ENCODE assay signal across 23 cellular contexts in genomic region chr6:103522045-103522444, GRCh38.
DNase-seq lines count a peak whose midpoint lies in the region; ATAC-seq, FAIRE-seq and TF ChIP-seq lines count a peak whose summit lies in the region.
"Had no signal": no experiment of that assay in that cellular context is flagged by ENCODE, and none has a peak within 500 bp of the region (broad histone marks: within the 10 kb centered on the region; RNA-seq: fewer than 3 reads in every experiment).

No MANE protein-coding gene starts in this region.

- peaks cover 7% of the 10 kb centered on the region; the same call in 2 of the 3 replicates for H3K9me3 Mint-ChIP-seq in GM23338
- H3K9me3 Mint-ChIP-seq in endodermal cell = peaks cover 7% of the 10 kb centered on the region

- no peak for FAIRE-seq in kidney (lab: Jason Lieb, UNC)
- FAIRE-seq: A204.1, GM12878, H54 had no signal

- H3K4me3 ChIP-seq in GM23338 = no peak overlapping the region
- no peak overlapping the region for H3K4me3 ChIP-seq in endodermal cell (ENCODE audit: low read length)
- H3K4me3 ChIP-seq in kidney (ENCODE audit: low read length in 2 of 2) = no peak overlapping the region
- H3K4me3 ChIP-seq: GM12878 had no signal

- DNase-seq in GM23338 (ENCODE audit: low spot score) (peak; percentile 48), HT1080 (ENCODE audit: low read depth) (peak; percentile 13), endodermal cell (peak; percentile 58), kidney (peak; percentile 29), NCI-H524 (lab: John Stamatoyannopoulos, UW) (no peak), foreskin keratinocyte (no peak), activated gamma-delta T cell (lab: John Stamatoyannopoulos, UW) (no peak), cardiac septum (ENCODE audit: low spot score) (no peak)
- DNase-seq: ACHN; BE2C; C1 segment of cervical spinal cord; CD4-positive, CD25-positive, alpha-beta regulatory T cell; CD8-positive, alpha-beta memory T cell; COR-L47; DMS 273 treated with DMSO at 0.1 percent for 48 hours; DMS53; DND-41; EL; HFFc6 had no signal

- H3K27ac Mint-ChIP-seq in GM23338 = no peak overlapping the region
- H3K27ac Mint-ChIP-seq in endodermal cell = no peak overlapping the region
- H3K27ac Mint-ChIP-seq: CD4-positive, CD25-positive, alpha-beta regulatory T cell; CD8-positive, alpha-beta memory T cell; HFFc6 had no signal

- no peaks in the 10 kb centered on the region for H4K20me1 ChIP-seq in GM23338 (replicated peaks; ENCODE audit: insufficient read depth)

- no peaks in the 10 kb centered on the region for H3K79me2 ChIP-seq in GM23338 (replicated peaks; ENCODE audit: insufficient read depth)

- peak overlapping the region; percentile 85 for H2AFZ ChIP-seq in GM23338

- H3F3A ChIP-seq in GM23338 (replicated peaks; ENCODE audit: low read depth) = no peaks in the 10 kb centered on the region

- no peaks in the 10 kb centered on the region for H3K9me2 ChIP-seq in GM23338 (ENCODE audit: insufficient read depth)

- H3K4me1 Mint-ChIP-seq in GM23338 (no peaks in the 10 kb centered on the region), endodermal cell (no peaks in the 10 kb centered on the region)
- H3K4me1 Mint-ChIP-seq: CD4-positive, CD25-positive, alpha-beta regulatory T cell; CD8-positive, alpha-beta memory T cell had no signal

- H3K27me3 Mint-ChIP-seq in GM23338 (ENCODE audit: insufficient read depth, low read depth, poor library complexity) (no peaks in the 10 kb centered on the region), endodermal cell (ENCODE audit: insufficient read depth) (peaks cover 6% of the 10 kb centered on the region)
- H3K27me3 Mint-ChIP-seq: CD4-positive, CD25-positive, alpha-beta regulatory T cell; CD8-positive, alpha-beta memory T cell had no signal

- no peaks in the 10 kb centered on the region for H3K9me3 ChIP-seq in endodermal cell (ENCODE audit: control insufficient read depth, low read length)
- no peaks in the 10 kb centered on the region for H3K9me3 ChIP-seq in kidney (ENCODE audit: control insufficient read depth in 1 of 2, low read length in 2 of 2)
- H3K9me3 ChIP-seq: BE2C had no signal

- no peak overlapping the region for H3K4me2 ChIP-seq in GM23338

- intact Hi-C loops in kidney (cut with DNase I) (no loop called here), cardiac septum (cut with DNase I) (no loop called here)

- H3K4me1 ChIP-seq in GM23338 (ENCODE audit: insufficient read depth) (no peaks in the 10 kb centered on the region), endodermal cell (ENCODE audit: control insufficient read depth, insufficient read depth, low read length) (no peaks in the 10 kb centered on the region), kidney (ENCODE audit: control insufficient read depth in 1 of 2, insufficient read depth in 1 of 2, low read depth in 1 of 2, low read length in 2 of 2) (no peaks in the 10 kb centered on the region), foreskin keratinocyte (no peaks in the 10 kb centered on the region)
- H3K4me1 ChIP-seq: BE2C had no signal

- H3K27me3 ChIP-seq in GM23338 (ENCODE audit: insufficient read depth) (no peaks in the 10 kb centered on the region), endodermal cell (ENCODE audit: control insufficient read depth, insufficient read depth, low read length, poor library complexity, severe bottlenecking) (no peaks in the 10 kb centered on the region), foreskin keratinocyte (no peaks in the 10 kb centered on the region)
- H3K27me3 ChIP-seq: BE2C had no signal

- H3K4me3 Mint-ChIP-seq in GM23338 (no peak overlapping the region), endodermal cell (no peak overlapping the region)
- H3K4me3 Mint-ChIP-seq: CD4-positive, CD25-positive, alpha-beta regulatory T cell; CD8-positive, alpha-beta memory T cell; HFFc6 had no signal

- H3K9ac ChIP-seq in endodermal cell (ENCODE audit: extremely low read depth, low read length, poor library complexity, severe bottlenecking) (no peak overlapping the region), kidney (ENCODE audit: low read length in 2 of 2) (no peak overlapping the region)

- no peak overlapping the region for H3K27ac ChIP-seq in GM23338 (ENCODE audit: low read depth)
- no peak overlapping the region for H3K27ac ChIP-seq in endodermal cell (ENCODE audit: low read depth, low read length)
- no peak overlapping the region for H3K27ac ChIP-seq in kidney (ENCODE audit: low read depth in 2 of 2, low read length in 2 of 2)
- H3K27ac ChIP-seq in foreskin keratinocyte = no peak overlapping the region

- peak; percentile 58 for ATAC-seq in GM23338
- no peak for ATAC-seq in foreskin keratinocyte
- ATAC-seq: GM12878, HCT116 had no signal

- no peak for TF ChIP-seq CTCF in GM23338 (conservative IDR thresholded peaks at IDR 0.05; ENCODE audit: low read depth in 2 of 2)
- TF ChIP-seq CTCF in endodermal cell (conservative IDR thresholded peaks at IDR 0.05) = no peak
- no peak for TF ChIP-seq CTCF in kidney (IDR thresholded peaks at IDR 0.05; ENCODE audit: borderline replicate concordance, extremely low read depth, insufficient read depth)
- TF ChIP-seq CTCF in foreskin keratinocyte (conservative IDR thresholded peaks at IDR 0.05) = no peak

- H3K36me3 ChIP-seq in GM23338 (ENCODE audit: insufficient read depth) (no peaks in the 10 kb centered on the region), endodermal cell (ENCODE audit: control insufficient read depth, insufficient read depth, low read length) (no peaks in the 10 kb centered on the region), kidney (ENCODE audit: control insufficient read depth in 1 of 2, insufficient read depth in 2 of 2, low read length in 2 of 2) (no peaks in the 10 kb centered on the region)
- H3K36me3 ChIP-seq: BE2C had no signal

- 91% methylated on average over 8 of the region's 8 CpGs; no CpG with 5 or more reads in 1 of the 2 experiments for WGBS in endodermal cell (ENCODE audit: insufficient coverage in 1 of 2, insufficient read length in 1 of 2), 2 experiments

- H3K36me3 Mint-ChIP-seq in GM23338 (ENCODE audit: low read depth) = no peaks in the 10 kb centered on the region
- no peaks in the 10 kb centered on the region for H3K36me3 Mint-ChIP-seq in endodermal cell (ENCODE audit: low read depth)
- H3K36me3 Mint-ChIP-seq: CD4-positive, CD25-positive, alpha-beta regulatory T cell; CD8-positive, alpha-beta memory T cell had no signal

TF ChIP-seq in GM23338, 12 proteins besides CTCF, POLR2A, EP300 and RAD21 (continues in another document):
- no peak for TF ChIP-seq POLR2AphosphoS5 (IDR thresholded peaks at IDR 0.05; ENCODE audit: low read depth)
- no peak for TF ChIP-seq REST (IDR thresholded peaks at IDR 0.05; ENCODE audit: unreplicated experiment)
- no peak for TF ChIP-seq EZH2 (IDR thresholded peaks at IDR 0.05; ENCODE audit: low read depth, unreplicated experiment)

Comparison
In these comparisons a context has a peak if more than half of its experiments do, and no peak if none do; other contexts are left out.
1. DNase-seq: peak in GM23338 (single experiment), HT1080 (single experiment), endodermal cell (single experiment) and kidney (single experiment); none in NCI-H524 (0 of 2), foreskin keratinocyte (0 of 2), activated gamma-delta T cell (single experiment) and cardiac septum (single experiment).